2 cellular contexts compared by ENCODE assay signal in the genomic region with DNA sequence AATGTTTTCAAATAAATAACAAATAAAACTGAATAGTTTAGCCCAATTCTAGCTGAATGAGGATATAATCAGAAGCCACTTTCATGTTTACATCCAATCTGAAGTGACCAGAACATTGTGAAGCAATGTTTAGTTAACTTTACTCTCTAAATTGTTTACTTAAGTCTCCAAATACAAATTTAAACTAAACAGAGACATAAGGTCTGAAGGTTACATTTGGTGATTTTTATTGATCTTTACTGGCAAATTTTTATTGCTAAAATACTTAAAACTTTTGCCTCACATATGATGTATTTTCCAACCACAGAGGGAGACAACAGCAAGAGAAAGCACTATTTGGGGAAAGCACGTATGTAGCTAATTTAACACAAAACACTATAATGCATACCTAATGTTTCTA.
TF ChIP-seq lines count a peak whose summit lies in the region.

No MANE protein-coding gene starts in this region.

TF ChIP-seq in IMR-90, 13 proteins besides CTCF, POLR2A, EP300 and RAD21 (continued from another document):
- TF ChIP-seq FOS (IDR thresholded peaks at IDR 0.05; ENCODE audit: low read depth, low read length): no peak
- no peak for TF ChIP-seq NFE2L2 (IDR thresholded peaks at IDR 0.05; ENCODE audit: low read depth, low read length)
- TF ChIP-seq MXI1 (IDR thresholded peaks at IDR 0.05; ENCODE audit: borderline replicate concordance, low read depth, low read length): no peak
- no peak for TF ChIP-seq CEBPB (IDR thresholded peaks at IDR 0.05; ENCODE audit: low read depth, low read length)
- no peak for TF ChIP-seq CHD1 (IDR thresholded peaks at IDR 0.05; ENCODE audit: low read depth, low read length)
- TF ChIP-seq MAZ (IDR thresholded peaks at IDR 0.05; ENCODE audit: borderline replicate concordance, low read depth, low read length): no peak
- TF ChIP-seq BHLHE40 (IDR thresholded peaks at IDR 0.05; ENCODE audit: low read depth, low read length): no peak
- no peak for TF ChIP-seq RFX5 (IDR thresholded peaks at IDR 0.05; ENCODE audit: low read depth, low read length)
- TF ChIP-seq, protein P1, sequence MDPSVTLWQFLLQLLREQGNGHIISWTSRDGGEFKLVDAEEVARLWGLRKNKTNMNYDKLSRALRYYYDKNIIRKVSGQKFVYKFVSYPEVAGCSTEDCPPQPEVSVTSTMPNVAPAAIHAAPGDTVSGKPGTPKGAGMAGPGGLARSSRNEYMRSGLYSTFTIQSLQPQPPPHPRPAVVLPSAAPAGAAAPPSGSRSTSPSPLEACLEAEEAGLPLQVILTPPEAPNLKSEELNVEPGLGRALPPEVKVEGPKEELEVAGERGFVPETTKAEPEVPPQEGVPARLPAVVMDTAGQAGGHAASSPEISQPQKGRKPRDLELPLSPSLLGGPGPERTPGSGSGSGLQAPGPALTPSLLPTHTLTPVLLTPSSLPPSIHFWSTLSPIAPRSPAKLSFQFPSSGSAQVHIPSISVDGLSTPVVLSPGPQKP (IDR thresholded peaks at IDR 0.05; ENCODE audit: borderline replicate concordance, low read depth, low read length): no peak

TF ChIP-seq in HEK293T, 16 proteins besides CTCF, POLR2A, EP300 and RAD21 (continued from another document):
- no peak for TF ChIP-seq SP1 (IDR thresholded peaks at IDR 0.05)
- no peak for TF ChIP-seq L3MBTL2 (conservative IDR thresholded peaks at IDR 0.05)
- no peak for TF ChIP-seq FOXK2 (IDR thresholded peaks at IDR 0.05)
- no peak for TF ChIP-seq NFRKB (IDR thresholded peaks at IDR 0.05)
- no peak for TF ChIP-seq ARNT (IDR thresholded peaks at IDR 0.05)
- no peak for TF ChIP-seq SUZ12 (IDR thresholded peaks at IDR 0.05)
- no peak for TF ChIP-seq CTBP1 (IDR thresholded peaks at IDR 0.05; ENCODE audit: borderline replicate concordance)
- no peak for TF ChIP-seq BHLHE40 (IDR thresholded peaks at IDR 0.05; ENCODE audit: borderline replicate concordance)
- TF ChIP-seq LEF1 (IDR thresholded peaks at IDR 0.05; ENCODE audit: borderline replicate concordance): no peak
- TF ChIP-seq HDGF (IDR thresholded peaks at IDR 0.05; ENCODE audit: borderline replicate concordance): no peak
- no peak for TF ChIP-seq FOXA1 (IDR thresholded peaks at IDR 0.05)
- TF ChIP-seq TARDBP (IDR thresholded peaks at IDR 0.05): no peak
- TF ChIP-seq ELF4 (IDR thresholded peaks at IDR 0.05): no peak
